8 cellular contexts compared by ENCODE assay signal in genomic region chr13:110593430-110594130, GRCh38. TPM values are rescaled to one million over a fixed set of nuclear protein-coding genes. Genes with fewer than 3 reads are reported as not detected.
DNase-seq lines count a peak whose midpoint lies in the region; ATAC-seq and TF ChIP-seq lines count a peak whose summit lies in the region.

No MANE protein-coding gene starts in this region.

- no peak overlapping the region for H2AK5ac ChIP-seq in mesendoderm (ENCODE audit: low read length)

- CTCF ChIA-PET in activated CD4-positive, alpha-beta T cell treated with anti-CD3 and anti-CD28 coated beads, Interleukin-2, amount 10 ng/mL, durations not matched to agents 7 days and 5 days (lab: Charles Lee) = interaction anchor here (1.0 to 1.2 kb wide), 3 partner anchors 15 to 22 kb away, joined by 3 to 4 read pairs (median 3); partner anchors contain the start of gene NAXD
- CTCF ChIA-PET in Panc1 (lab: Charles Lee) = interaction anchor here (0.5 to 1.1 kb wide), 3 partner anchors 9 to 447 kb away, joined by 3 read pairs; no protein-coding TSS in a partner anchor

- no peaks in the 10 kb centered on the region for H3K36me3 Mint-ChIP-seq in activated CD4-positive, alpha-beta T cell treated with anti-CD3 and anti-CD28 coated beads, Interleukin-2, amount 10 ng/mL, durations not matched to agents 7 days and 5 days (ENCODE audit: low read depth)
- H3K36me3 Mint-ChIP-seq in effector memory CD8-positive, alpha-beta T cell (ENCODE audit: insufficient read depth) = no peaks in the 10 kb centered on the region

- H3K18ac ChIP-seq in mesendoderm (ENCODE audit: low read length) = no peak overlapping the region

- POLR2A ChIA-PET in activated CD4-positive, alpha-beta T cell treated with anti-CD3 and anti-CD28 coated beads, Interleukin-2, amount 10 ng/mL, durations not matched to agents 7 days and 5 days (lab: Charles Lee) = no interaction called here
- POLR2A ChIA-PET in Panc1 (lab: Charles Lee) = interaction anchor here (0.7 kb wide), 2 partner anchors 46 to 138 kb away, joined by 3 to 12 read pairs; no protein-coding TSS in a partner anchor

- no peak overlapping the region for H3K23ac ChIP-seq in mesendoderm (ENCODE audit: low read length)

- no peaks in the 10 kb centered on the region for H3K79me2 ChIP-seq in mesendoderm (ENCODE audit: control insufficient read depth, insufficient read depth, low read length)

- ATAC-seq in GM19467 (IDR thresholded peaks at IDR 0.05; ENCODE audit: unreplicated experiment) (peak; percentile 66), Panc1 (peak; percentile 89)
- peak; percentile 61 for ATAC-seq in effector memory CD8-positive, alpha-beta T cell (replicated peaks)

- H3K4me1 Mint-ChIP-seq in activated CD4-positive, alpha-beta T cell treated with anti-CD3 and anti-CD28 coated beads, Interleukin-2, amount 10 ng/mL, durations not matched to agents 7 days and 5 days = no peaks in the 10 kb centered on the region
- no peaks in the 10 kb centered on the region for H3K4me1 Mint-ChIP-seq in effector memory CD8-positive, alpha-beta T cell (ENCODE audit: low read depth in 2 of 2)

- no peak overlapping the region for H3K4me3 Mint-ChIP-seq in activated CD4-positive, alpha-beta T cell treated with anti-CD3 and anti-CD28 coated beads, Interleukin-2, amount 10 ng/mL, durations not matched to agents 7 days and 5 days
- no peak overlapping the region for H3K4me3 Mint-ChIP-seq in effector memory CD8-positive, alpha-beta T cell

- no CpG with 5 or more reads among the region's 6 CpGs for WGBS in mesendoderm (ENCODE audit: extremely low coverage, insufficient coverage, low lambda C conversion rate)

- no peak overlapping the region for H3K4me3 ChIP-seq in HL-60 (replicated peaks; ENCODE audit: insufficient read depth, low read length)
- H3K4me3 ChIP-seq in Panc1 (ENCODE audit: low read depth in 2 of 2, low read length in 2 of 2) = no peak overlapping the region
- H3K4me3 ChIP-seq in mesendoderm (ENCODE audit: low read length) = no peak overlapping the region

- H3K9me3 ChIP-seq in Panc1 (ENCODE audit: control insufficient read depth, insufficient read depth, low read depth, low read length) = no peaks in the 10 kb centered on the region

- H3K56ac ChIP-seq in mesendoderm (ENCODE audit: low read length) = no peak overlapping the region

- no TSS peak for BruUV-seq in Panc1 (replicated peaks; lab: Mats Ljungman, UMichigan)

- intact Hi-C loops in Panc1 (cut with micrococcal nuclease; ENCODE audit: unreplicated experiment) = no loop called here

- no peak overlapping the region for H3K4ac ChIP-seq in mesendoderm (ENCODE audit: low read depth, low read length)

- no peaks in the 10 kb centered on the region for H3K36me3 ChIP-seq in Panc1 (ENCODE audit: control insufficient read depth, insufficient read depth, low read length)
- no peaks in the 10 kb centered on the region for H3K36me3 ChIP-seq in mesendoderm (ENCODE audit: control insufficient read depth, insufficient read depth, low read length)

- no peaks in the 10 kb centered on the region for H3K4me1 ChIP-seq in Panc1 (ENCODE audit: control insufficient read depth, insufficient read depth, low read length)
- H3K4me1 ChIP-seq in mesendoderm (ENCODE audit: control insufficient read depth, low read depth, low read length) = no peaks in the 10 kb centered on the region

- H2BK5ac ChIP-seq in mesendoderm (ENCODE audit: low read length) = no peak overlapping the region

- no peak overlapping the region for H3K9ac ChIP-seq in mesendoderm (ENCODE audit: low read length)

- H3K27ac ChIP-seq in HL-60 (replicated peaks) (no peak overlapping the region), Panc1 (ENCODE audit: low read length) (no peak overlapping the region), mesendoderm (ENCODE audit: low read depth, low read length) (no peak overlapping the region)

- H2BK120ac ChIP-seq in mesendoderm (ENCODE audit: low read depth, low read length) = no peak overlapping the region

- no peaks in the 10 kb centered on the region for H3K9me3 Mint-ChIP-seq in activated CD4-positive, alpha-beta T cell treated with anti-CD3 and anti-CD28 coated beads, Interleukin-2, amount 10 ng/mL, durations not matched to agents 7 days and 5 days
- H3K9me3 Mint-ChIP-seq in effector memory CD8-positive, alpha-beta T cell = no peaks in the 10 kb centered on the region

- no peak overlapping the region for H2BK15ac ChIP-seq in mesendoderm (replicated peaks; ENCODE audit: low read depth)

- no peaks in the 10 kb centered on the region for H3K27me3 ChIP-seq in HL-60 (ENCODE audit: insufficient read depth, poor library complexity, severe bottlenecking)
- H3K27me3 ChIP-seq in Panc1 (ENCODE audit: control insufficient read depth, insufficient read depth, low read length) = no peaks in the 10 kb centered on the region
- H3K27me3 ChIP-seq in mesendoderm (ENCODE audit: insufficient read depth, low read length, poor library complexity) = no peaks in the 10 kb centered on the region

- H4K5ac ChIP-seq in mesendoderm (ENCODE audit: low read length) = no peak overlapping the region

- H4K8ac ChIP-seq in mesendoderm (ENCODE audit: low read depth, low read length) = no peak overlapping the region

- no peaks in the 10 kb centered on the region for H3K79me1 ChIP-seq in mesendoderm (ENCODE audit: low read length)

- TF ChIP-seq CTCF in HL-60 (IDR thresholded peaks at IDR 0.05; ENCODE audit: insufficient read depth, low read length) = peak; percentile 44
- peak; percentile 49; the same call in 1 of the 2 replicates for TF ChIP-seq CTCF in Panc1 (IDR thresholded peaks at IDR 0.05)

- peaks cover 10% of the 10 kb centered on the region for H3K27me3 Mint-ChIP-seq in activated CD4-positive, alpha-beta T cell treated with anti-CD3 and anti-CD28 coated beads, Interleukin-2, amount 10 ng/mL, durations not matched to agents 7 days and 5 days
- peaks cover 0 to 26% of the 10 kb centered on the region in 2 donors for H3K27me3 Mint-ChIP-seq in effector memory CD8-positive, alpha-beta T cell

- no peak overlapping the region for H3K4me2 ChIP-seq in mesendoderm (ENCODE audit: low read length)

- DNase-seq in activated CD4-positive, alpha-beta T cell treated with anti-CD3 and anti-CD28 coated beads, Interleukin-2, amount 10 ng/mL, durations not matched to agents 7 days and 5 days = peak; percentile 33
- no peak for DNase-seq in activated CD4-positive, alpha-beta T cell treated with anti-CD3 and anti-CD28 coated beads, Interleukin-2, amount 50 U/mL, for 1 hour
- DNase-seq in HL-60 (ENCODE audit: low read depth in 1 of 2, low spot score in 1 of 2) (peak in 1 of 2 experiments; percentile 61), Panc1 (ENCODE audit: low read depth, low spot score) (no peak), mesendoderm (peak; percentile 80), UCSD-AML1 (lab: John Stamatoyannopoulos, UW; ENCODE audit: unreplicated experiment) (no peak)
- DNase-seq in effector memory CD8-positive, alpha-beta T cell = peak in 1 of 3 experiments; percentile 8

- no peak overlapping the region for H3K27ac Mint-ChIP-seq in activated CD4-positive, alpha-beta T cell treated with anti-CD3 and anti-CD28 coated beads, Interleukin-2, amount 10 ng/mL, durations not matched to agents 7 days and 5 days
- H3K27ac Mint-ChIP-seq in effector memory CD8-positive, alpha-beta T cell = no peak overlapping the region

- in situ Hi-C loops in Panc1 (cut with HindIII; ENCODE audit: low pct_unique_long_range_greater_than_20kb, low sequenced_read_pairs) = no loop called here

RNA-seq across cellular contexts. Expression of gene NAXD, which starts 21.8 kb away (rescaled TPM):
- total RNA-seq in activated CD4-positive, alpha-beta T cell treated with anti-CD3 and anti-CD28 coated beads, Interleukin-2, amount 10 ng/mL, durations not matched to agents 7 days and 5 days = 10 to 100 TPM; 23.3 to 25.2 TPM
- 15.1 TPM for total RNA-seq in Panc1 (2021; ENCODE audit: unreplicated experiment)
- polyA plus RNA-seq in Panc1 (2012; ENCODE audit: insufficient read length) = 13.7 TPM
- polyA plus RNA-seq in mesendoderm (2013, experiment 1 of 2) = 22.1 TPM
- 22.1 TPM for polyA plus RNA-seq in mesendoderm (2013, experiment 2 of 2)

RNA-seq across cellular contexts. Expression of gene RAB20, which starts 32.1 kb away (rescaled TPM):
- 1 to 10 TPM; 3.2 to 4.1 TPM for total RNA-seq in activated CD4-positive, alpha-beta T cell treated with anti-CD3 and anti-CD28 coated beads, Interleukin-2, amount 10 ng/mL, durations not matched to agents 7 days and 5 days
- total RNA-seq in Panc1 (2021; ENCODE audit: unreplicated experiment) = 7.9 TPM
- polyA plus RNA-seq in Panc1 (2012; ENCODE audit: insufficient read length) = 7.8 TPM
- polyA plus RNA-seq in mesendoderm (2013, experiment 1 of 2) = 30.9 TPM
- polyA plus RNA-seq in mesendoderm (2013, experiment 2 of 2) = 30.6 TPM

Comparison
In these comparisons a context has a peak if more than half of its experiments do, and no peak if none do; other contexts are left out.
1. DNase-seq: peak in activated CD4-positive, alpha-beta T cell treated with anti-CD3 and anti-CD28 coated beads, Interleukin-2, amount 10 ng/mL, durations not matched to agents 7 days and 5 days (single experiment) and mesendoderm (single experiment); none in activated CD4-positive, alpha-beta T cell treated with anti-CD3 and anti-CD28 coated beads, Interleukin-2, amount 50 U/mL, for 1 hour (single experiment), Panc1 (single experiment) and UCSD-AML1 (single experiment).
2. Peak in every context shown above with its lines, with median percentiles within 50 percentile points of each other: ATAC-seq.